ENCODE assay signal across 8 cellular contexts in the genomic region with DNA sequence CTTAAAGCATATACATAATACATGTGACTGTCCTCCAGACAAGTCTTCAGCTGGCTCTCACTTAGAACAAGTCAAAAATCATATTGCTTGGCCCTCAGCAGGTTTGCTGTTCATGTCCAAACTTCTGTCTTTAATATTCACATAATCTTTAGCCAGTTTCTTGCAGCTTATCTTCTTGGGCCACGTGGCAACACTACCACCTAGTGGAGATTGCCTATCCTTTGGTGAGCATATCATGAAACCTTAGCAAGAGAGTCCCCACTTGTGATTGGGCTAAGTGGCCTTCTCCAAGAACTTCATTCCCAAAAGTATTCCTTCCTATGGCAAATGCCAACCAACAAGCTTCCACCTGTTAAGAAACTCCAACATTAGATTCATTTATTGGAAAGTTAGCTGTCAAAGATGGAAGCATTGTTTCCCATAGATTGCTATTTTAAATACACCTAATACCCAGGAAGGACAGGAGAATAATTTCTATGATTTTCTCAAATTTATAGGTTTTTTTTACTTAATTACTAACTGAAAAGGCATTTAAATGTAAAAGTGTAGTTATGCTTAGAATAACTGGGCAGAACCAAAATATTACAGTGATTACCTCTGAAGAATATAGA.
DNase-seq lines count a peak whose midpoint lies in the region; ATAC-seq and TF ChIP-seq lines count a peak whose summit lies in the region.

No MANE protein-coding gene starts in this region.

- H3K4me1 Mint-ChIP-seq in mesothelial cell of epicardium = peaks cover 10% of the 10 kb centered on the region
- no peaks in the 10 kb centered on the region for H3K4me1 Mint-ChIP-seq in natural killer cell

- intact Hi-C loops in natural killer cell (cut with micrococcal nuclease) = no loop called here

- H3K27ac Mint-ChIP-seq in mesothelial cell of epicardium (no peak overlapping the region), natural killer cell (no peak overlapping the region)

- H3K27me3 Mint-ChIP-seq in mesothelial cell of epicardium (ENCODE audit: low read depth) (no peaks in the 10 kb centered on the region), natural killer cell (ENCODE audit: low read depth in 2 of 2) (no peaks in the 10 kb centered on the region)

- peak; percentile 17 for DNase-seq in NCI-H2107 treated with DMSO at 0.1 percent for 48 hours (lab: John Stamatoyannopoulos, UW; ENCODE audit: unreplicated experiment)
- no peak for DNase-seq in NCI-H2107 (lab: John Stamatoyannopoulos, UW)
- DNase-seq in RKO (ENCODE audit: low spot score) = peak; percentile 82
- DNase-seq in ecto neural progenitor cell (ENCODE audit: low spot score) = peak; percentile 71
- peak in 1 of 2 experiments; percentile 57 for DNase-seq in mesothelial cell of epicardium (ENCODE audit: low spot score in 2 of 2, unreplicated experiment in 2 of 2)
- DNase-seq in natural killer cell = no peak

- peaks cover 4% of the 10 kb centered on the region for H3K9me3 Mint-ChIP-seq in mesothelial cell of epicardium
- H3K9me3 Mint-ChIP-seq in natural killer cell = no peaks in the 10 kb centered on the region

- peak; percentile 34 for TF ChIP-seq CTCF in mesothelial cell of epicardium (IDR thresholded peaks at IDR 0.05; ENCODE audit: unreplicated experiment)
- no peak for TF ChIP-seq CTCF in natural killer cell (IDR thresholded peaks at IDR 0.05)

- H3K4me3 Mint-ChIP-seq in mesothelial cell of epicardium (no peak overlapping the region), natural killer cell (no peak overlapping the region)

- no peaks in the 10 kb centered on the region for H3K36me3 Mint-ChIP-seq in mesothelial cell of epicardium
- H3K36me3 Mint-ChIP-seq in natural killer cell = no peaks in the 10 kb centered on the region

- ATAC-seq in GM19468 (IDR thresholded peaks at IDR 0.05; ENCODE audit: extremely low read depth, unreplicated experiment) = peak; percentile 82
- ATAC-seq in HG03558 (IDR thresholded peaks at IDR 0.05; ENCODE audit: extremely low read depth, unreplicated experiment) = peak; percentile 64
- no peak for ATAC-seq in natural killer cell

Comparison
In these comparisons a context has a peak if more than half of its experiments do, and no peak if none do; other contexts are left out.
1. DNase-seq: peak in NCI-H2107 treated with DMSO at 0.1 percent for 48 hours (single experiment), RKO (single experiment) and ecto neural progenitor cell (single experiment); none in NCI-H2107 (single experiment) and natural killer cell (single experiment).
2. ATAC-seq: peak in GM19468 (single experiment) and HG03558 (single experiment); none in natural killer cell (0 of 3).